16 cellular contexts compared by ENCODE assay signal in genomic region chr1:218353656-218354055, GRCh38. TPM values are rescaled to one million over a fixed set of nuclear protein-coding genes. Genes with fewer than 3 reads are reported as not detected.
"Had no signal": no experiment of that assay in that cellular context is flagged by ENCODE, and none has a peak within 500 bp of the region (broad histone marks: within the 10 kb centered on the region; RNA-seq: fewer than 3 reads in every experiment).

No MANE protein-coding gene starts in this region.

- H3K27ac ChIP-seq: colonic mucosa, left ventricle myocardium inferior, prostate gland, spleen, stomach, uterus had no signal

- H3K27me3 ChIP-seq: colonic mucosa, spleen, stomach, uterus had no signal

- DNase-seq: activated CD4-positive, alpha-beta T cell treated with anti-CD3 and anti-CD28 coated beads, Interleukin-2, amount 50 U/mL, for 1 hour; activated CD8-positive, alpha-beta memory T cell treated with anti-CD3 and anti-CD28 coated beads for 24 hours; activated naive CD4-positive, alpha-beta T cell treated with anti-CD3 and anti-CD28 coated beads for 36 hours; activated naive CD8-positive, alpha-beta T cell treated with anti-CD3 and anti-CD28 coated beads, Interleukin-2, amount 50 U/mL, for 24 hours; colonic mucosa; hippocampal formation; left ventricle myocardium inferior; naive thymus-derived CD8-positive, alpha-beta T cell; nucleus accumbens; spleen; stomach; uterus had no signal

- H3K4me3 Mint-ChIP-seq: activated naive CD4-positive, alpha-beta T cell treated with anti-CD3 and anti-CD28 coated beads for 36 hours; activated naive CD8-positive, alpha-beta T cell treated with anti-CD3 and anti-CD28 coated beads, Interleukin-2, amount 50 U/mL, for 24 hours; T-helper 2 cell treated with Interferon-gamma antibody and Interleukin-4, amounts not matched to agents 5 μg/mL and 100 μg/mL, for 36 hours had no signal

- ATAC-seq: activated CD4-positive, CD25-positive, alpha-beta regulatory T cell treated with anti-CD3 and anti-CD28 coated beads, Interleukin-2, amount 50 U/mL, for 24 hours; activated naive CD8-positive, alpha-beta T cell treated with anti-CD3 and anti-CD28 coated beads, Interleukin-2, amount 50 U/mL, for 24 hours; naive thymus-derived CD8-positive, alpha-beta T cell; sciatic nerve had no signal

- H3K4me3 ChIP-seq: colonic mucosa, left ventricle myocardium inferior, prostate gland, spleen, stomach, uterus had no signal

- H3K36me3 ChIP-seq: colonic mucosa, left ventricle myocardium inferior, prostate gland, spleen, stomach, uterus had no signal

- H3K9me3 ChIP-seq: colonic mucosa, left ventricle myocardium inferior, prostate gland, spleen, stomach, uterus had no signal

- H3K4me1 ChIP-seq: colonic mucosa, prostate gland, uterus had no signal

- H3K9me3 Mint-ChIP-seq: activated naive CD4-positive, alpha-beta T cell treated with anti-CD3 and anti-CD28 coated beads for 36 hours; activated naive CD8-positive, alpha-beta T cell treated with anti-CD3 and anti-CD28 coated beads, Interleukin-2, amount 50 U/mL, for 24 hours; naive thymus-derived CD8-positive, alpha-beta T cell; T-helper 2 cell treated with Interferon-gamma antibody and Interleukin-4, amounts not matched to agents 5 μg/mL and 100 μg/mL, for 36 hours had no signal

- H3K27ac Mint-ChIP-seq: activated naive CD4-positive, alpha-beta T cell treated with anti-CD3 and anti-CD28 coated beads for 36 hours; activated naive CD8-positive, alpha-beta T cell treated with anti-CD3 and anti-CD28 coated beads, Interleukin-2, amount 50 U/mL, for 24 hours; naive thymus-derived CD8-positive, alpha-beta T cell; T-helper 2 cell treated with Interferon-gamma antibody and Interleukin-4, amounts not matched to agents 5 μg/mL and 100 μg/mL, for 36 hours had no signal

RNA-seq across cellular contexts. Expression of gene TGFB2, which starts 8.5 kb away (rescaled TPM):
- polyA plus RNA-seq: naive thymus-derived CD8-positive, alpha-beta T cell had no signal
